In the genomic region with DNA sequence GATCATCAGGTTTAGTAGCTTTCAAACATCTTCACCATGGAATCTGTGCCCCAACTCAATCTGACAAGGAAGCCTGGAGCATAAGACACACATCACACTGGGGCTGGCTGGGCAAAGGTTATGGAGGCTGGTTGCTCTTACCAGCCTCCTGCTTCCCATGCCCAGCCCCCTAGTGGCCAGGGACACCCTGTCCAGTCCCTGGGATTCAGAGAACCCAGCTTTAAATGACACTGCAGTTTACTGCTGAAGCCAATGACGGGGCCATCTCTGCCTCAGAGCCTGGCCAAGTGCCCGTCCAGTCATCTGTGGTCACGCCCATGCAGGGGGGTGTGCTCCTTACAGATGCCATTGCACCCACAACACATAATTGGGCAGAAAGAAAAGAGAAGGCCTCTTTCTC, we compare ENCODE assay signal across 11 cellular contexts.
DNase-seq lines count a peak whose midpoint lies in the region; TF ChIP-seq lines count a peak whose summit lies in the region.
"Had no signal": no experiment of that assay in that cellular context is flagged by ENCODE, and none has a peak within 500 bp of the region (broad histone marks: within the 10 kb centered on the region; RNA-seq: fewer than 3 reads in every experiment).

No MANE protein-coding gene starts in this region.

- H3K27ac Mint-ChIP-seq in endodermal cell (no peak overlapping the region), osteocyte (ENCODE audit: unreplicated experiment) (no peak overlapping the region)

- no peaks in the 10 kb centered on the region for H3K27me3 ChIP-seq in endodermal cell (ENCODE audit: control insufficient read depth, insufficient read depth, low read length, poor library complexity, severe bottlenecking)

- H3K9me3 ChIP-seq in endodermal cell (ENCODE audit: control insufficient read depth, low read length), result peaks cover 10% of the 10 kb centered on the region
- H3K9me3 ChIP-seq: suprapubic skin had no signal

- H3K4me3 ChIP-seq in LNCaP clone FGC (ENCODE audit: low read depth, low read length), result no peak overlapping the region
- H3K4me3 ChIP-seq in endodermal cell (ENCODE audit: low read length), result no peak overlapping the region
- H3K4me3 ChIP-seq: suprapubic skin had no signal

- H3K27me3 Mint-ChIP-seq in endodermal cell (ENCODE audit: insufficient read depth) (peaks cover 2% of the 10 kb centered on the region), osteocyte (ENCODE audit: unreplicated experiment) (peaks cover 7% of the 10 kb centered on the region)

- H3K9ac ChIP-seq in endodermal cell (ENCODE audit: extremely low read depth, low read length, poor library complexity, severe bottlenecking), result no peak overlapping the region

- H3K27ac ChIP-seq in endodermal cell (ENCODE audit: low read depth, low read length), result no peak overlapping the region
- H3K27ac ChIP-seq: suprapubic skin had no signal

- H3K36me3 Mint-ChIP-seq in endodermal cell (ENCODE audit: low read depth) (no peaks in the 10 kb centered on the region), osteocyte (ENCODE audit: unreplicated experiment) (no peaks in the 10 kb centered on the region)

- peak; percentile 50 for TF ChIP-seq CTCF in LNCaP clone FGC (IDR thresholded peaks at IDR 0.05; ENCODE audit: control insufficient read depth, extremely low read depth, insufficient read depth)
- peak; percentile 66 for TF ChIP-seq CTCF in endodermal cell (conservative IDR thresholded peaks at IDR 0.05)
- TF ChIP-seq CTCF in osteocyte (IDR thresholded peaks at IDR 0.05), result peak; percentile 40

- WGBS in endodermal cell (ENCODE audit: insufficient coverage in 1 of 2, insufficient read length in 1 of 2), 2 experiments, result 78 to 100% methylated on average over 1 to 3 of the region's 3 CpGs

- no peak overlapping the region for H3K4me3 Mint-ChIP-seq in endodermal cell
- H3K4me3 Mint-ChIP-seq in osteocyte (ENCODE audit: unreplicated experiment), result no peak overlapping the region

- DNase-seq in DMS 273 (lab: John Stamatoyannopoulos, UW; ENCODE audit: unreplicated experiment) (peak; percentile 18), DMS 273 treated with DMSO at 0.1 percent for 48 hours (lab: John Stamatoyannopoulos, UW) (no peak), LNCaP clone FGC (ENCODE audit: low read depth) (no peak), endodermal cell (peak; percentile 71), osteocyte (ENCODE audit: extremely low spot score, unreplicated experiment) (peak; percentile 75), NCI-H187 treated with DMSO at 0.1 percent for 48 hours (lab: John Stamatoyannopoulos, UW) (no peak), DMS79 treated with DMSO at 0.1 percent for 48 hours (lab: John Stamatoyannopoulos, UW) (no peak), ecto neural progenitor cell (ENCODE audit: low spot score) (no peak)
- DNase-seq: activated CD8-positive, alpha-beta memory T cell treated with anti-CD3 and anti-CD28 coated beads for 24 hours; foreskin fibroblast had no signal

- H3K9me3 Mint-ChIP-seq in endodermal cell, result peaks cover 12% of the 10 kb centered on the region
- H3K9me3 Mint-ChIP-seq in osteocyte (ENCODE audit: unreplicated experiment), result no peaks in the 10 kb centered on the region

- H3K36me3 ChIP-seq in endodermal cell (ENCODE audit: control insufficient read depth, insufficient read depth, low read length), result no peaks in the 10 kb centered on the region
- H3K36me3 ChIP-seq: suprapubic skin had no signal

- no peaks in the 10 kb centered on the region for H3K4me1 Mint-ChIP-seq in endodermal cell
- H3K4me1 Mint-ChIP-seq in osteocyte (ENCODE audit: unreplicated experiment), result no peaks in the 10 kb centered on the region

- H3K4me1 ChIP-seq in endodermal cell (ENCODE audit: control insufficient read depth, insufficient read depth, low read length), result no peaks in the 10 kb centered on the region
- H3K4me1 ChIP-seq: suprapubic skin had no signal

Comparison
In these comparisons a context has a peak if more than half of its experiments do, and no peak if none do; other contexts are left out.
1. DNase-seq: peak in DMS 273 (single experiment), endodermal cell (single experiment) and osteocyte (single experiment); none in DMS 273 treated with DMSO at 0.1 percent for 48 hours (single experiment), LNCaP clone FGC (single experiment), NCI-H187 treated with DMSO at 0.1 percent for 48 hours (single experiment), DMS79 treated with DMSO at 0.1 percent for 48 hours (single experiment) and ecto neural progenitor cell (single experiment).
2. Peak in every context shown above with its lines, with median percentiles within 50 percentile points of each other: CTCF ChIP-seq.